In the genomic region with DNA sequence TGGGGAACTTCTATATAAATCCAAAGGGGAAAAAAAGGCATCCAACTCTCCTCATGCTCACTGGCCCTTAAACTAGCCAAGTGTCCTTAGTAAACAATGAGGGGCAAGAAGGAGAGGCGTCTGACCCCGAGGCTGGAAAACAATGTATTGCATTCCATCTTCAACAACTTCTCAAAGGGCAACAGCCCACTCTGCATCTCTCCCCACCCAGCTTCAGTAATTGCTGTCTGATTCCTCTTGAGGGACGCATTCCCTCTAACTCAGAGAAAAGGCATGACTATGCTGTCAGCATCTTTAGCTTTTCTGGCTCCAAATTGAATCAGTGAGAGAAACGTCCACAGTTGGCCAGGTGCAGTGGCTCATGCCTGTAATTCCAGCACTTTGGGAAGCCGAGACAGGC, we compare ENCODE assay signal across 21 cellular contexts.
"Had no signal": no experiment of that assay in that cellular context is flagged by ENCODE, and none has a peak within 500 bp of the region (broad histone marks: within the 10 kb centered on the region; RNA-seq: fewer than 3 reads in every experiment).

No MANE protein-coding gene starts in this region.

- H3K9me3 Mint-ChIP-seq: IgD-negative memory B cell had no signal

- H3K4me3 ChIP-seq: K562 had no signal

- FAIRE-seq: HepG2, K562, RCC 7860 had no signal

- H3K27me3 Mint-ChIP-seq: IgD-negative memory B cell had no signal

- DNase-seq: Kasumi-1, MM.1S, NCI-H1092 treated with DMSO at 0.1 percent for 48 hours, NCI-H1436, NCI-H1694, NCI-H187 treated with DMSO at 0.1 percent for 48 hours, NCI-H2029 treated with DMSO at 0.1 percent for 48 hours, NCI-H2171 treated with DMSO at 0.1 percent for 48 hours, NCI-H510A, NCI-H524 treated with DMSO at 0.1 percent for 48 hours, NCI-H69, NCI-H774, RPMI8226, SHP77, SK-N-SH, SW 1271 had no signal

- ATAC-seq: HepG2, K562 had no signal

- H3K9ac ChIP-seq: KMS-11, SK-N-SH had no signal

- H3K27ac ChIP-seq: KMS-11 had no signal

- H3K4me3 Mint-ChIP-seq: IgD-negative memory B cell had no signal

- H3K27ac Mint-ChIP-seq: IgD-negative memory B cell had no signal

- H3K9me3 ChIP-seq: SK-N-SH had no signal
